ENCODE assay signal across 17 cellular contexts in genomic region chr17:50355336-50355700, GRCh38. TPM values are rescaled to one million over a fixed set of nuclear protein-coding genes. Genes with fewer than 3 reads are reported as not detected.
DNase-seq lines count a peak whose midpoint lies in the region; ATAC-seq lines count a peak whose summit lies in the region.
"Had no signal": no experiment of that assay in that cellular context is flagged by ENCODE, and none has a peak within 500 bp of the region (broad histone marks: within the 10 kb centered on the region; RNA-seq: fewer than 3 reads in every experiment).

No MANE protein-coding gene starts in this region.

- no peak for ATAC-seq in activated CD8-positive, alpha-beta memory T cell treated with anti-CD3 and anti-CD28 coated beads, Interleukin-2, amount 10 ng/mL, durations not matched to agents 7 days and 5 days
- ATAC-seq in activated naive CD8-positive, alpha-beta T cell treated with anti-CD3 and anti-CD28 coated beads, Interleukin-2, amount 50 U/mL, for 24 hours = no peak
- no peak for ATAC-seq in T-helper 17 cell
- ATAC-seq: CD8-positive, alpha-beta T cell; GM23338 had no signal

- no peak overlapping the region for H3K14ac ChIP-seq in neuronal stem cell (ENCODE audit: low read length)

- H2BK120ac ChIP-seq in neuronal stem cell (ENCODE audit: low read depth, low read length) = no peak overlapping the region

- no peak overlapping the region for H3K4me2 ChIP-seq in neuronal stem cell (ENCODE audit: insufficient read depth, low read length, poor library complexity, severe bottlenecking)
- H3K4me2 ChIP-seq: GM23338 had no signal

- H3K9me3 ChIP-seq in neuronal stem cell (replicated peaks in 1 of 2; ENCODE audit: control insufficient read depth in 2 of 2, insufficient read depth in 1 of 2, low read depth in 1 of 2, low read length in 2 of 2) (no peaks in the 10 kb centered on the region), T-helper 17 cell (ENCODE audit: control insufficient read depth, low read length, poor library complexity, severe bottlenecking) (no peaks in the 10 kb centered on the region)

- peaks cover 2% of the 10 kb centered on the region for H3K4me1 Mint-ChIP-seq in activated CD8-positive, alpha-beta memory T cell treated with anti-CD3 and anti-CD28 coated beads, Interleukin-2, amount 10 ng/mL, durations not matched to agents 7 days and 5 days
- peaks cover 5% of the 10 kb centered on the region for H3K4me1 Mint-ChIP-seq in activated naive CD8-positive, alpha-beta T cell treated with anti-CD3 and anti-CD28 coated beads for 36 hours
- peaks cover 3% of the 10 kb centered on the region for H3K4me1 Mint-ChIP-seq in activated naive CD8-positive, alpha-beta T cell treated with anti-CD3 and anti-CD28 coated beads, Interleukin-2, amount 50 U/mL, for 24 hours
- peaks cover 11% of the 10 kb centered on the region for H3K4me1 Mint-ChIP-seq in T-helper 17 cell
- H3K4me1 Mint-ChIP-seq: CD14-positive monocyte, GM23338 had no signal

- no peak overlapping the region for H3K4ac ChIP-seq in neuronal stem cell (ENCODE audit: low read length)

- no peak overlapping the region for H3K27ac ChIP-seq in neuronal stem cell (replicated peaks; ENCODE audit: low read length)
- H3K27ac ChIP-seq: 22Rv1 had no signal

- no peak overlapping the region for H2AFZ ChIP-seq in neuronal stem cell (ENCODE audit: low read length)
- H2AFZ ChIP-seq: GM23338 had no signal

- peaks cover 66 to 86% of the 10 kb centered on the region in 2 donors for H3K36me3 ChIP-seq in neuronal stem cell (replicated peaks in 1 of 2; ENCODE audit: control insufficient read depth in 2 of 2, insufficient read depth in 2 of 2, low read length in 2 of 2)

- no peaks in the 10 kb centered on the region for H3K27me3 ChIP-seq in neuronal stem cell (ENCODE audit: control insufficient read depth in 3 of 3, insufficient read depth in 3 of 3, low read depth in 1 of 3, low read length in 3 of 3)

- H3K27ac Mint-ChIP-seq in activated CD8-positive, alpha-beta memory T cell treated with anti-CD3 and anti-CD28 coated beads, Interleukin-2, amount 10 ng/mL, durations not matched to agents 7 days and 5 days = no peak overlapping the region
- H3K27ac Mint-ChIP-seq in activated naive CD8-positive, alpha-beta T cell treated with anti-CD3 and anti-CD28 coated beads for 36 hours = peak overlapping the region; percentile 26
- H3K27ac Mint-ChIP-seq in activated naive CD8-positive, alpha-beta T cell treated with anti-CD3 and anti-CD28 coated beads, Interleukin-2, amount 50 U/mL, for 24 hours = no peak overlapping the region
- H3K27ac Mint-ChIP-seq in T-helper 17 cell = no peak overlapping the region
- H3K27ac Mint-ChIP-seq: CD8-positive, alpha-beta T cell; GM23338 had no signal

- no peaks in the 10 kb centered on the region for H3K9me3 Mint-ChIP-seq in activated CD8-positive, alpha-beta memory T cell treated with anti-CD3 and anti-CD28 coated beads, Interleukin-2, amount 10 ng/mL, durations not matched to agents 7 days and 5 days (ENCODE audit: low read depth)
- H3K9me3 Mint-ChIP-seq in activated naive CD8-positive, alpha-beta T cell treated with anti-CD3 and anti-CD28 coated beads for 36 hours = no peaks in the 10 kb centered on the region
- no peaks in the 10 kb centered on the region for H3K9me3 Mint-ChIP-seq in activated naive CD8-positive, alpha-beta T cell treated with anti-CD3 and anti-CD28 coated beads, Interleukin-2, amount 50 U/mL, for 24 hours
- H3K9me3 Mint-ChIP-seq: CD14-positive monocyte; CD8-positive, alpha-beta T cell; GM23338 had no signal

- H3K36me3 Mint-ChIP-seq in activated CD8-positive, alpha-beta memory T cell treated with anti-CD3 and anti-CD28 coated beads, Interleukin-2, amount 10 ng/mL, durations not matched to agents 7 days and 5 days = peaks cover 8% of the 10 kb centered on the region
- peaks cover 2% of the 10 kb centered on the region for H3K36me3 Mint-ChIP-seq in activated naive CD8-positive, alpha-beta T cell treated with anti-CD3 and anti-CD28 coated beads for 36 hours
- H3K36me3 Mint-ChIP-seq in activated naive CD8-positive, alpha-beta T cell treated with anti-CD3 and anti-CD28 coated beads, Interleukin-2, amount 50 U/mL, for 24 hours (ENCODE audit: low read depth) = peaks cover 6% of the 10 kb centered on the region
- peaks cover 11% of the 10 kb centered on the region for H3K36me3 Mint-ChIP-seq in T-helper 17 cell (ENCODE audit: low read depth)

- H3K23ac ChIP-seq in neuronal stem cell (ENCODE audit: low read depth, low read length, poor library complexity) = no peak overlapping the region

- peak overlapping the region; percentile 39 for H2BK5ac ChIP-seq in neuronal stem cell (ENCODE audit: low read length)

- H2BK12ac ChIP-seq in neuronal stem cell (ENCODE audit: low read length) = no peak overlapping the region

- no peak overlapping the region for H2BK15ac ChIP-seq in neuronal stem cell (ENCODE audit: low read length)

- H3K79me1 ChIP-seq in neuronal stem cell (ENCODE audit: low read depth, low read length) = peaks cover 20% of the 10 kb centered on the region

- no peak overlapping the region for H3K4me3 Mint-ChIP-seq in activated CD8-positive, alpha-beta memory T cell treated with anti-CD3 and anti-CD28 coated beads, Interleukin-2, amount 10 ng/mL, durations not matched to agents 7 days and 5 days
- H3K4me3 Mint-ChIP-seq in activated naive CD8-positive, alpha-beta T cell treated with anti-CD3 and anti-CD28 coated beads for 36 hours = no peak overlapping the region
- H3K4me3 Mint-ChIP-seq in activated naive CD8-positive, alpha-beta T cell treated with anti-CD3 and anti-CD28 coated beads, Interleukin-2, amount 50 U/mL, for 24 hours = no peak overlapping the region
- H3K4me3 Mint-ChIP-seq in T-helper 17 cell = no peak overlapping the region
- H3K4me3 Mint-ChIP-seq: CD14-positive monocyte; CD8-positive, alpha-beta T cell; GM23338 had no signal

- H3K9ac ChIP-seq in neuronal stem cell (ENCODE audit: low read depth, low read length, poor library complexity) = no peak overlapping the region

- DNase-seq in activated CD8-positive, alpha-beta memory T cell treated with anti-CD3 and anti-CD28 coated beads, Interleukin-2, amount 10 ng/mL, durations not matched to agents 7 days and 5 days = peak; percentile 37
- no peak for DNase-seq in activated CD8-positive, alpha-beta memory T cell treated with anti-CD3 and anti-CD28 coated beads, Interleukin-2, amount 50 U/mL, for 4 hours
- DNase-seq in activated naive CD8-positive, alpha-beta T cell treated with anti-CD3 and anti-CD28 coated beads for 36 hours = no peak
- no peak for DNase-seq in activated naive CD8-positive, alpha-beta T cell treated with anti-CD3 and anti-CD28 coated beads, Interleukin-2, amount 50 U/mL, for 24 hours
- no peak for DNase-seq in neuronal stem cell (ENCODE audit: low spot score)
- DNase-seq in DMS53 (lab: John Stamatoyannopoulos, UW) = no peak
- no peak for DNase-seq in globus pallidus (ENCODE audit: low spot score)
- no peak for DNase-seq in T-helper 17 cell
- DNase-seq: COR-L47, DMS153, DND-41, GDM1, H7 had no signal

- H3K27me3 Mint-ChIP-seq in activated CD8-positive, alpha-beta memory T cell treated with anti-CD3 and anti-CD28 coated beads, Interleukin-2, amount 10 ng/mL, durations not matched to agents 7 days and 5 days = no peaks in the 10 kb centered on the region
- no peaks in the 10 kb centered on the region for H3K27me3 Mint-ChIP-seq in activated naive CD8-positive, alpha-beta T cell treated with anti-CD3 and anti-CD28 coated beads for 36 hours
- no peaks in the 10 kb centered on the region for H3K27me3 Mint-ChIP-seq in activated naive CD8-positive, alpha-beta T cell treated with anti-CD3 and anti-CD28 coated beads, Interleukin-2, amount 50 U/mL, for 24 hours
- no peaks in the 10 kb centered on the region for H3K27me3 Mint-ChIP-seq in T-helper 17 cell

- no peak overlapping the region for H4K8ac ChIP-seq in neuronal stem cell (ENCODE audit: low read depth, low read length)

- no peak overlapping the region for H3K18ac ChIP-seq in neuronal stem cell (ENCODE audit: low read length)

- no peak overlapping the region for H4K91ac ChIP-seq in neuronal stem cell (ENCODE audit: low read depth, low read length, poor library complexity)

- H3K4me3 ChIP-seq in neuronal stem cell (ENCODE audit: low read length in 2 of 2) = no peak overlapping the region
- H3K4me3 ChIP-seq: GM23338 had no signal

- no peak overlapping the region for H2AK5ac ChIP-seq in neuronal stem cell (ENCODE audit: low read depth, low read length)

- CTCF ChIA-PET in activated CD8-positive, alpha-beta memory T cell treated with anti-CD3 and anti-CD28 coated beads, Interleukin-2, amount 10 ng/mL, durations not matched to agents 7 days and 5 days (lab: Charles Lee) = no interaction called here

- WGBS in neuronal stem cell (ENCODE audit: extremely low coverage in 2 of 2, insufficient read length in 2 of 2, insufficient replicate concordance in 1 of 2), 2 donors = no CpG with 5 or more reads among the region's 4 CpGs

- H3K4me1 ChIP-seq in neuronal stem cell (ENCODE audit: control insufficient read depth in 2 of 2, insufficient read depth in 1 of 2, low read depth in 1 of 2, low read length in 2 of 2) = peaks cover 0 to 2% of the 10 kb centered on the region in 2 donors

RNA-seq across cellular contexts. Expression of gene XYLT2, which starts 9.4 kb away (rescaled TPM):
- total RNA-seq in activated CD8-positive, alpha-beta memory T cell treated with anti-CD3 and anti-CD28 coated beads, Interleukin-2, amount 10 ng/mL, durations not matched to agents 7 days and 5 days = 10 to 100 TPM; 33.1 to 38.2 TPM
- 10 to 100 TPM; 17.7 to 19.6 TPM for total RNA-seq in activated naive CD8-positive, alpha-beta T cell treated with anti-CD3 and anti-CD28 coated beads for 36 hours
- polyA plus RNA-seq in neuronal stem cell (2013, experiment 1 of 2) = 11.5 TPM
- 12.2 TPM for polyA plus RNA-seq in neuronal stem cell (2013, experiment 2 of 2)
- 10 to 100 TPM; 19.2 to 20.4 TPM for total RNA-seq in T-helper 17 cell

RNA-seq across cellular contexts. Expression of gene MRPL27, which starts 17.7 kb away (rescaled TPM):
- 10 to 100 TPM; 65.7 to 81.8 TPM for total RNA-seq in activated CD8-positive, alpha-beta memory T cell treated with anti-CD3 and anti-CD28 coated beads, Interleukin-2, amount 10 ng/mL, durations not matched to agents 7 days and 5 days
- 10 to 100 TPM; 72.1 to 75.1 TPM for total RNA-seq in activated naive CD8-positive, alpha-beta T cell treated with anti-CD3 and anti-CD28 coated beads for 36 hours
- 55.3 TPM for polyA plus RNA-seq in neuronal stem cell (2013, experiment 1 of 2)
- 54.4 TPM for polyA plus RNA-seq in neuronal stem cell (2013, experiment 2 of 2)
- total RNA-seq in T-helper 17 cell = 10 to 100 TPM; 29.4 to 37.0 TPM

RNA-seq across cellular contexts. Expression of gene EME1, which starts 17.7 kb away (rescaled TPM):
- 10 to 100 TPM; 34.0 to 40.8 TPM for total RNA-seq in activated CD8-positive, alpha-beta memory T cell treated with anti-CD3 and anti-CD28 coated beads, Interleukin-2, amount 10 ng/mL, durations not matched to agents 7 days and 5 days
- 10 to 100 TPM; 34.0 to 34.4 TPM for total RNA-seq in activated naive CD8-positive, alpha-beta T cell treated with anti-CD3 and anti-CD28 coated beads for 36 hours
- 21.3 TPM for polyA plus RNA-seq in neuronal stem cell (2013, experiment 1 of 2)
- 21.0 TPM for polyA plus RNA-seq in neuronal stem cell (2013, experiment 2 of 2)
- 1 to 10 TPM in 1 of 2 donors, under 1 TPM in 1; 0.55 to 1.3 TPM for total RNA-seq in T-helper 17 cell

RNA-seq across cellular contexts. Expression of gene LRRC59, which starts 42.0 kb away (rescaled TPM):
- total RNA-seq in activated CD8-positive, alpha-beta memory T cell treated with anti-CD3 and anti-CD28 coated beads, Interleukin-2, amount 10 ng/mL, durations not matched to agents 7 days and 5 days = 10 to 100 TPM; 71.5 to 82.6 TPM
- total RNA-seq in activated naive CD8-positive, alpha-beta T cell treated with anti-CD3 and anti-CD28 coated beads for 36 hours = 100 to 1,000 TPM; 110 to 112 TPM
- 47.4 TPM for polyA plus RNA-seq in neuronal stem cell (2013, experiment 1 of 2)
- polyA plus RNA-seq in neuronal stem cell (2013, experiment 2 of 2) = 46.5 TPM
- 10 to 100 TPM; 45.2 to 51.9 TPM for total RNA-seq in T-helper 17 cell

Comparison
In these comparisons a context has a peak if more than half of its experiments do, and no peak if none do; other contexts are left out.
1. RNA of gene EME1, which starts 17.7 kb away (total RNA-seq): 34.0 to 40.8 TPM in activated CD8-positive, alpha-beta memory T cell treated with anti-CD3 and anti-CD28 coated beads, Interleukin-2, amount 10 ng/mL, durations not matched to agents 7 days and 5 days and 34.0 to 34.4 TPM in activated naive CD8-positive, alpha-beta T cell treated with anti-CD3 and anti-CD28 coated beads for 36 hours; 0.55 to 1.3 TPM in T-helper 17 cell; every median in the first group is over 10 times any median in the second.